Comparison of ENCODE assay signal across 8 cellular contexts in genomic region chr20:47502271-47502730, GRCh38. TPM values are rescaled to one million over a fixed set of nuclear protein-coding genes. Genes with fewer than 3 reads are reported as not detected.
DNase-seq lines count a peak whose midpoint lies in the region; FAIRE-seq and TF ChIP-seq lines count a peak whose summit lies in the region.

No MANE protein-coding gene starts in this region.

- POLR2A ChIA-PET in GM10248 (lab: Yijun Ruan, JAX), result interaction anchor here (0.7 to 2.1 kb wide), 4 partner anchors 9 to 81 kb away, joined by 3 to 7 read pairs (median 4); no protein-coding TSS in a partner anchor

- H3K27ac ChIP-seq in WERI-Rb-1 (peak overlapping the region; percentile 94), esophagus muscularis mucosa (replicated peaks in 1 of 4) (peak overlapping the region; percentile 93 to 98 (median 96)), neural cell (ENCODE audit: low read length) (peak overlapping the region; percentile 80)

- peak overlapping the region; percentile 82 for H3K9ac ChIP-seq in neural cell (ENCODE audit: low read length)

- H3K4me3 ChIP-seq in AG09309 (ENCODE audit: control insufficient read depth, low read depth, low read length) (peak overlapping the region; percentile 96), HFF-Myc (replicated peaks; ENCODE audit: low read depth, low read length) (peak overlapping the region; percentile 73), WERI-Rb-1 (ENCODE audit: low read depth, low read length) (peak overlapping the region; percentile 97), esophagus muscularis mucosa (peak overlapping the region; percentile 91 to 100 (median 96)), neural cell (ENCODE audit: low read length) (peak overlapping the region; percentile 99)

- H3K9me3 ChIP-seq in WERI-Rb-1 (ENCODE audit: severe bottlenecking), result no peaks in the 10 kb centered on the region
- no peaks in the 10 kb centered on the region for H3K9me3 ChIP-seq in esophagus muscularis mucosa
- no peaks in the 10 kb centered on the region for H3K9me3 ChIP-seq in neural cell (ENCODE audit: low read length)

- TF ChIP-seq EP300 in esophagus muscularis mucosa (IDR thresholded peaks at IDR 0.05) (no peak), neural cell (conservative IDR thresholded peaks at IDR 0.05; ENCODE audit: poor library complexity, severe bottlenecking) (no peak)

- H3K79me2 ChIP-seq in neural cell (replicated peaks; ENCODE audit: insufficient read depth, low read length), result peaks cover 42% of the 10 kb centered on the region

- CTCF ChIA-PET in GM10248 (lab: Yijun Ruan, JAX), result interaction anchor here (1.0 to 2.8 kb wide), 16 partner anchors 8 to 229 kb away, joined by 3 to 11 read pairs (median 4); no protein-coding TSS in a partner anchor

- TF ChIP-seq CTCF in AG09309 (IDR thresholded peaks at IDR 0.05; ENCODE audit: control insufficient read depth, insufficient read depth, low read depth, low read length, missing control alignments), result no peak
- no peak for TF ChIP-seq CTCF in HFF-Myc (IDR thresholded peaks at IDR 0.05; ENCODE audit: low read depth, low read length, missing control alignments)
- no peak for TF ChIP-seq CTCF in WERI-Rb-1 (IDR thresholded peaks at IDR 0.05; ENCODE audit: low read depth, low read length)
- no peak for TF ChIP-seq CTCF in esophagus muscularis mucosa (IDR thresholded peaks at IDR 0.05)
- no peak for TF ChIP-seq CTCF in neural cell (IDR thresholded peaks at IDR 0.05; ENCODE audit: poor library complexity, severe bottlenecking)
- no peak for TF ChIP-seq CTCF in GM10248 (IDR thresholded peaks at IDR 0.05; ENCODE audit: control extremely low read depth, extremely low read depth, low read depth, missing control alignments)
- TF ChIP-seq CTCF in D721Med (IDR thresholded peaks at IDR 0.05; ENCODE audit: insufficient read depth, missing control alignments), result no peak

- peak overlapping the region; percentile 68 for H3K4me2 ChIP-seq in neural cell (ENCODE audit: low read length)

- intact Hi-C loops in esophagus muscularis mucosa (cut with DNase I), result loop anchor here (5.0 to 10.0 kb wide), 3 partner anchors 72 to 112 kb away; no protein-coding TSS in a partner anchor

- peaks cover 2% of the 10 kb centered on the region; the same call in 1 of the 2 replicates for H3K36me3 ChIP-seq in WERI-Rb-1
- H3K36me3 ChIP-seq in esophagus muscularis mucosa, result no peaks in the 10 kb centered on the region
- H3K36me3 ChIP-seq in neural cell (ENCODE audit: insufficient read depth, low read length), result no peaks in the 10 kb centered on the region

- no peak for TF ChIP-seq RAD21 in neural cell (conservative IDR thresholded peaks at IDR 0.05)

- peak overlapping the region; percentile 73 for H2AFZ ChIP-seq in neural cell (ENCODE audit: low read depth, low read length)

- under 1% methylated on average over 21 of the region's 21 CpGs for WGBS in esophagus muscularis mucosa

- TF ChIP-seq POLR2A in esophagus muscularis mucosa (IDR thresholded peaks at IDR 0.05; ENCODE audit: low read depth), result no peak

- peaks cover 5% of the 10 kb centered on the region for H3F3A ChIP-seq in neural cell (ENCODE audit: insufficient read depth, low read length, poor library complexity, severe bottlenecking)

- H3K4me1 ChIP-seq in esophagus muscularis mucosa, result peaks cover 13 to 50% (median 33%) of the 10 kb centered on the region in 4 donors

- no peaks in the 10 kb centered on the region for H3K27me3 ChIP-seq in WERI-Rb-1 (ENCODE audit: insufficient read depth, low read depth, severe bottlenecking)
- H3K27me3 ChIP-seq in esophagus muscularis mucosa, result no peaks in the 10 kb centered on the region
- no peaks in the 10 kb centered on the region for H3K27me3 ChIP-seq in neural cell (ENCODE audit: insufficient read depth, low read depth, low read length)

- H3K9me2 ChIP-seq in neural cell (ENCODE audit: insufficient read depth, low read length), result no peaks in the 10 kb centered on the region

- no peak for FAIRE-seq in D721Med (lab: Jason Lieb, UNC)

- DNase-seq in AG09309 (ENCODE audit: low read depth) (no peak), HFF-Myc (ENCODE audit: extremely low read depth, low read depth) (no peak), WERI-Rb-1 (peak; percentile 19), esophagus muscularis mucosa (ENCODE audit: extremely low spot score) (no peak), ecto neural progenitor cell (ENCODE audit: low spot score) (no peak), GM10248 (ENCODE audit: extremely low spot score) (no peak), D721Med (ENCODE audit: insufficient read length, low spot score) (no peak)

- H4K20me1 ChIP-seq in neural cell (ENCODE audit: insufficient read depth), result no peaks in the 10 kb centered on the region

TF ChIP-seq in neural cell, 6 proteins besides CTCF, POLR2A, EP300 and RAD21:
- TF ChIP-seq TAF1 (IDR thresholded peaks at IDR 0.05; ENCODE audit: low read depth) (no peak), SMC3 (conservative IDR thresholded peaks at IDR 0.05; ENCODE audit: poor library complexity) (no peak), EZH2 (IDR thresholded peaks at IDR 0.05; ENCODE audit: borderline replicate concordance, insufficient read depth, low read length, poor library complexity, severe bottlenecking) (no peak), REST (IDR thresholded peaks at IDR 0.05; ENCODE audit: borderline replicate concordance) (no peak), POLR2AphosphoS5 (IDR thresholded peaks at IDR 0.05) (no peak), MXI1 (conservative IDR thresholded peaks at IDR 0.05; ENCODE audit: poor library complexity, severe bottlenecking) (no peak)

RNA-seq across cellular contexts. Expression of gene NCOA3, which starts 0.6 kb away (rescaled TPM):
- 10 to 100 TPM; 25.7 to 51.4 (median 35.8) TPM for total RNA-seq in esophagus muscularis mucosa
- 14.2 and 14.6 TPM in 2 replicates for polyA plus RNA-seq in neural cell
- polyA minus RNA-seq in neural cell, result 50.2 and 54.8 TPM in 2 replicates
